24 cellular contexts compared by ENCODE assay signal in the genomic region with DNA sequence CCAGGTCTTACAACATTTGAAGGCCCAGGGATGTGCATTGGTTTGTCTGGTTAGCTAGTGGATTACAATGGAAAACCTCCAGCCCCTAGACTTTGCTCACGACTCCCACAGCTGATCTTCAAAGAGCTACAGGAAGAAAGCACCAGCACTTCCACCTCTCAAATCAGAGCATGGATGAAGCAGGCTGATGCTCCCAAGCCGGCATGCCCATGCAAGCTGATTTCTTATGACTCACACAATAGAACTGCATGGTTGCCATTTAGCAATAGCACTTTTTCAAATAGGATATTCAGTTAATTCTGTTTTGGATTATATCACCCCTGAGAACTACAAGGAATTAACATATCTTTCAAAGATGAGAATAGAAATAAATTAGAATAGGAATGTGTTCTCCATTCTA.
A peak's percentile ranks its signal among the peaks of the same experiment; 100 is the strongest.
DNase-seq lines count a peak whose midpoint lies in the region; ATAC-seq and TF ChIP-seq lines count a peak whose summit lies in the region.
"Had no signal": no experiment of that assay in that cellular context is flagged by ENCODE, and none has a peak within 500 bp of the region (broad histone marks: within the 10 kb centered on the region; RNA-seq: fewer than 3 reads in every experiment).

No MANE protein-coding gene starts in this region.

- H3K4me3 Mint-ChIP-seq in endothelial cell (ENCODE audit: unreplicated experiment): no peak overlapping the region
- H3K4me3 Mint-ChIP-seq: activated CD8-positive, alpha-beta T cell treated with anti-CD3 and anti-CD28 coated beads for 36 hours; activated naive CD4-positive, alpha-beta T cell treated with anti-CD3 and anti-CD28 coated beads, Interleukin-2, amount 10 ng/mL, durations not matched to agents 7 days and 5 days; activated T-cell treated with anti-CD3 and anti-CD28 coated beads, Interleukin-2, amount 50 U/mL, for 24 hours; CD8-positive, alpha-beta memory T cell; natural killer cell had no signal

- no peaks in the 10 kb centered on the region for H3K36me3 Mint-ChIP-seq in endothelial cell (ENCODE audit: low read depth, unreplicated experiment)
- H3K36me3 Mint-ChIP-seq: activated naive CD4-positive, alpha-beta T cell treated with anti-CD3 and anti-CD28 coated beads, Interleukin-2, amount 10 ng/mL, durations not matched to agents 7 days and 5 days; CD8-positive, alpha-beta memory T cell; natural killer cell had no signal

- ATAC-seq in esophagus mucosa: peak; percentile 87
- ATAC-seq: activated CD8-positive, alpha-beta T cell treated with anti-CD3 and anti-CD28 coated beads for 36 hours; gastroesophageal sphincter; natural killer cell; sciatic nerve had no signal

- H3K4me1 Mint-ChIP-seq in endothelial cell (ENCODE audit: unreplicated experiment): peaks cover 14% of the 10 kb centered on the region

- no peaks in the 10 kb centered on the region for H3K9me3 Mint-ChIP-seq in endothelial cell (ENCODE audit: unreplicated experiment)
- H3K9me3 Mint-ChIP-seq: activated CD8-positive, alpha-beta T cell treated with anti-CD3 and anti-CD28 coated beads for 36 hours; activated naive CD4-positive, alpha-beta T cell treated with anti-CD3 and anti-CD28 coated beads, Interleukin-2, amount 10 ng/mL, durations not matched to agents 7 days and 5 days; activated T-cell treated with anti-CD3 and anti-CD28 coated beads, Interleukin-2, amount 50 U/mL, for 24 hours; CD8-positive, alpha-beta memory T cell; natural killer cell had no signal

- TF ChIP-seq CTCF in endothelial cell (IDR thresholded peaks at IDR 0.05; ENCODE audit: unreplicated experiment): no peak

- peaks cover 2% of the 10 kb centered on the region for H3K27me3 Mint-ChIP-seq in endothelial cell (ENCODE audit: unreplicated experiment)

- DNase-seq in ELR (ENCODE audit: low read depth) (peak; percentile 37), RPMI7951 (ENCODE audit: low read depth) (peak; percentile 51), renal cortical epithelial cell (ENCODE audit: low read depth) (peak; percentile 38), endothelial cell (ENCODE audit: low spot score) (no peak), ecto neural progenitor cell (ENCODE audit: low spot score) (no peak), midbrain (lab: John Stamatoyannopoulos, UW) (no peak)
- DNase-seq: activated CD4-positive, CD25-positive, alpha-beta regulatory T cell; activated CD8-positive, alpha-beta T cell treated with anti-CD3 and anti-CD28 coated beads for 36 hours; activated naive CD4-positive, alpha-beta T cell treated with anti-CD3 and anti-CD28 coated beads, Interleukin-2, amount 10 ng/mL, durations not matched to agents 7 days and 5 days; activated T-cell treated with anti-CD3 and anti-CD28 coated beads, Interleukin-2, amount 50 U/mL, for 24 hours; aorta; CD8-positive, alpha-beta memory T cell; GOT3; Karpas-422; mesendoderm; natural killer cell; NCI-H1092 treated with DMSO at 0.1 percent for 48 hours; NCI-H2029 treated with DMSO at 0.1 percent for 48 hours; NCI-H446; SK-N-SH; T1000 had no signal

- no peak overlapping the region for H3K27ac Mint-ChIP-seq in endothelial cell (ENCODE audit: unreplicated experiment)
- H3K27ac Mint-ChIP-seq: activated CD8-positive, alpha-beta T cell treated with anti-CD3 and anti-CD28 coated beads for 36 hours; activated naive CD4-positive, alpha-beta T cell treated with anti-CD3 and anti-CD28 coated beads, Interleukin-2, amount 10 ng/mL, durations not matched to agents 7 days and 5 days; activated T-cell treated with anti-CD3 and anti-CD28 coated beads, Interleukin-2, amount 50 U/mL, for 24 hours; CD8-positive, alpha-beta memory T cell; natural killer cell had no signal

Comparison
In these comparisons a context has a peak if more than half of its experiments do, and no peak if none do; other contexts are left out.
1. DNase-seq: peak in ELR (single experiment), RPMI7951 (single experiment) and renal cortical epithelial cell (single experiment); none in endothelial cell (single experiment), ecto neural progenitor cell (single experiment) and midbrain (single experiment).